8 cellular contexts compared by ENCODE assay signal in the genomic region with DNA sequence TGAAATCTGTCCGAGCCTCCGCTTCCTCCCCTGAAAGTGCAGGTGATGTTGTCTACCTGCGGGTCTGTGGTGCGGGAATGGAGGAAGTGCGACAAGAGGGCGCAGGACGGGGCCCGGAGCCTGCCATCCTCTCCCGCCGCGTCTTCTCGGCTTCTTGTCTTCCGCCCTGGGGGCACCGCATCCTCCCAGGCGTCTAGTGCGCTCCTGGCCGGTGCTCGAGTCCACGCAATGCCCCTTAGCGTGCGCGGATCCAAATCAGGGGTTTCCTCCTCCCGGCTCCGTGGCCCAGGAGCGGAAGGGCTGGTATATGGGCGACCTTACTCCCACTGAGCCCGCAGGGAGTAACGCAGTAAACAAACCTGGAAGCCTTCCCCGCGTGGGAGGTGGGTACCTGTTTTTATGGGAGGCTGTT. TPM values are rescaled to one million over a fixed set of nuclear protein-coding genes. Genes with fewer than 3 reads are reported as not detected.
DNase-seq lines count a peak whose midpoint lies in the region; ATAC-seq and TF ChIP-seq lines count a peak whose summit lies in the region.

No MANE protein-coding gene starts in this region.

- CTCF ChIA-PET in MCF 10A (lab: Yijun Ruan, JAX) = no interaction called here

- H3K9me3 Mint-ChIP-seq in MCF 10A (ENCODE audit: unreplicated experiment) = no peaks in the 10 kb centered on the region

- no peaks in the 10 kb centered on the region for H3K9me3 ChIP-seq in left lung

- peaks cover 11% of the 10 kb centered on the region for H3K36me3 Mint-ChIP-seq in MCF 10A (ENCODE audit: insufficient read depth, unreplicated experiment)

- BruUV-seq in MCF 10A (replicated peaks; lab: Mats Ljungman, UMichigan) = no TSS peak

- peak overlapping the region; percentile 54 for H3K27ac Mint-ChIP-seq in MCF 10A (ENCODE audit: low read depth, unreplicated experiment)

- H3K4me1 ChIP-seq in left lung = peaks cover 0 to 16% of the 10 kb centered on the region in 2 donors

- no peaks in the 10 kb centered on the region for H3K27me3 ChIP-seq in left lung

- H3K4me1 Mint-ChIP-seq in MCF 10A (ENCODE audit: insufficient read depth, unreplicated experiment) = peaks cover 5% of the 10 kb centered on the region

- ATAC-seq in HG02885 (IDR thresholded peaks at IDR 0.05; ENCODE audit: poor library complexity, unreplicated experiment) (peak; percentile 10), SK-N-SH treated with all-trans-retinoic acid at 6 μM for 48 hours (peak; percentile 56), left lung (peak; percentile 39), GM21381 (IDR thresholded peaks at IDR 0.05; ENCODE audit: unreplicated experiment) (no peak)

- no peaks in the 10 kb centered on the region for H3K27me3 Mint-ChIP-seq in MCF 10A (ENCODE audit: insufficient read depth, unreplicated experiment)

- peak overlapping the region; percentile 86 for H3K4me3 Mint-ChIP-seq in MCF 10A (ENCODE audit: unreplicated experiment)

- intact Hi-C loops in MCF 10A (cut with micrococcal nuclease) (no loop called here), left lung (cut with DNase I) (no loop called here)

- POLR2A ChIA-PET in MCF 10A (lab: Yijun Ruan, JAX) = interaction anchor here (1.1 kb wide), 1 partner anchor 34 kb away, joined by 3 read pairs; no protein-coding TSS in a partner anchor

- H3K4me3 ChIP-seq in GM12875 (ENCODE audit: low read depth, low read length) = peak overlapping the region; percentile 94
- peak overlapping the region; percentile 65 to 97 for H3K4me3 ChIP-seq in left lung

- TF ChIP-seq CTCF in GM12875 (IDR thresholded peaks at IDR 0.05; ENCODE audit: borderline replicate concordance, insufficient read depth, low read depth, low read length) = no peak
- no peak for TF ChIP-seq CTCF in MCF 10A (IDR thresholded peaks at IDR 0.05; ENCODE audit: unreplicated experiment)
- TF ChIP-seq CTCF in left lung (IDR thresholded peaks at IDR 0.05) = no peak

- no peaks in the 10 kb centered on the region for H3K36me3 ChIP-seq in left lung

- peak overlapping the region; percentile 71 to 90 for H3K27ac ChIP-seq in left lung

- no peak for DNase-seq in MCF 10A (ENCODE audit: unreplicated experiment)
- DNase-seq in left lung = peak; percentile 52 to 86
- DNase-seq in stimulated activated CD8-positive, alpha-beta memory T cell treated with anti-CD3 and anti-CD28 coated beads, Interleukin-12 subunit alpha, Interleukin-12 subunit beta, amount 100 ng/mL, for 24 hours (ENCODE audit: extremely low read depth) = peak; percentile 9
- DNase-seq in NCI-H1436 treated with DMSO at 0.1 percent for 48 hours (lab: John Stamatoyannopoulos, UW) = no peak

TF ChIP-seq in SK-N-SH treated with all-trans-retinoic acid at 6 μM for 48 hours, 23 proteins besides CTCF, POLR2A, EP300 and RAD21:
- TF ChIP-seq ZNF70 (CRISPR knock-in tag; IDR thresholded peaks at IDR 0.05) = no peak
- TF ChIP-seq ZFP30 (CRISPR knock-in tag; IDR thresholded peaks at IDR 0.05) = no peak
- TF ChIP-seq ZNF565 (CRISPR knock-in tag; conservative IDR thresholded peaks at IDR 0.05; ENCODE audit: low read depth) = no peak
- TF ChIP-seq, protein P1, sequence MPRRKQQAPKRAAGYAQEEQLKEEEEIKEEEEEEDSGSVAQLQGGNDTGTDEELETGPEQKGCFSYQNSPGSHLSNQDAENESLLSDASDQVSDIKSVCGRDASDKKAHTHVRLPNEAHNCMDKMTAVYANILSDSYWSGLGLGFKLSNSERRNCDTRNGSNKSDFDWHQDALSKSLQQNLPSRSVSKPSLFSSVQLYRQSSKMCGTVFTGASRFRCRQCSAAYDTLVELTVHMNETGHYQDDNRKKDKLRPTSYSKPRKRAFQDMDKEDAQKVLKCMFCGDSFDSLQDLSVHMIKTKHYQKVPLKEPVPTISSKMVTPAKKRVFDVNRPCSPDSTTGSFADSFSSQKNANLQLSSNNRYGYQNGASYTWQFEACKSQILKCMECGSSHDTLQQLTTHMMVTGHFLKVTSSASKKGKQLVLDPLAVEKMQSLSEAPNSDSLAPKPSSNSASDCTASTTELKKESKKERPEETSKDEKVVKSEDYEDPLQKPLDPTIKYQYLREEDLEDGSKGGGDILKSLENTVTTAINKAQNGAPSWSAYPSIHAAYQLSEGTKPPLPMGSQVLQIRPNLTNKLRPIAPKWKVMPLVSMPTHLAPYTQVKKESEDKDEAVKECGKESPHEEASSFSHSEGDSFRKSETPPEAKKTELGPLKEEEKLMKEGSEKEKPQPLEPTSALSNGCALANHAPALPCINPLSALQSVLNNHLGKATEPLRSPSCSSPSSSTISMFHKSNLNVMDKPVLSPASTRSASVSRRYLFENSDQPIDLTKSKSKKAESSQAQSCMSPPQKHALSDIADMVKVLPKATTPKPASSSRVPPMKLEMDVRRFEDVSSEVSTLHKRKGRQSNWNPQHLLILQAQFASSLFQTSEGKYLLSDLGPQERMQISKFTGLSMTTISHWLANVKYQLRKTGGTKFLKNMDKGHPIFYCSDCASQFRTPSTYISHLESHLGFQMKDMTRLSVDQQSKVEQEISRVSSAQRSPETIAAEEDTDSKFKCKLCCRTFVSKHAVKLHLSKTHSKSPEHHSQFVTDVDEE (CRISPR knock-in tag; IDR thresholded peaks at IDR 0.05) = no peak
- TF ChIP-seq ZFP3 (CRISPR knock-in tag; IDR thresholded peaks at IDR 0.05) = no peak
- TF ChIP-seq ISL1 (CRISPR knock-in tag; IDR thresholded peaks at IDR 0.05) = no peak
- TF ChIP-seq OSR1 (CRISPR knock-in tag; IDR thresholded peaks at IDR 0.05) = no peak
- TF ChIP-seq GLIS3 (CRISPR knock-in tag; IDR thresholded peaks at IDR 0.05) = no peak
- no peak for TF ChIP-seq SNAI2 (CRISPR knock-in tag; IDR thresholded peaks at IDR 0.05)
- TF ChIP-seq, protein P2, sequence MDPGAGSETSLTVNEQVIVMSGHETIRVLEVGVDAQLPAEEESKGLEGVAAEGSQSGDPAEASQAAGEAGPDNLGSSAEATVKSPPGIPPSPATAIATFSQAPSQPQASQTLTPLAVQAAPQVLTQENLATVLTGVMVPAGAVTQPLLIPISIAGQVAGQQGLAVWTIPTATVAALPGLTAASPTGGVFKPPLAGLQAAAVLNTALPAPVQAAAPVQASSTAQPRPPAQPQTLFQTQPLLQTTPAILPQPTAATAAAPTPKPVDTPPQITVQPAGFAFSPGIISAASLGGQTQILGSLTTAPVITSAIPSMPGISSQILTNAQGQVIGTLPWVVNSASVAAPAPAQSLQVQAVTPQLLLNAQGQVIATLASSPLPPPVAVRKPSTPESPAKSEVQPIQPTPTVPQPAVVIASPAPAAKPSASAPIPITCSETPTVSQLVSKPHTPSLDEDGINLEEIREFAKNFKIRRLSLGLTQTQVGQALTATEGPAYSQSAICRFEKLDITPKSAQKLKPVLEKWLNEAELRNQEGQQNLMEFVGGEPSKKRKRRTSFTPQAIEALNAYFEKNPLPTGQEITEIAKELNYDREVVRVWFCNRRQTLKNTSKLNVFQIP (CRISPR knock-in tag; IDR thresholded peaks at IDR 0.05; ENCODE audit: borderline replicate concordance, low read depth) = no peak
- TF ChIP-seq PPARA (CRISPR knock-in tag; IDR thresholded peaks at IDR 0.05; ENCODE audit: borderline replicate concordance) = no peak
- no peak for TF ChIP-seq ZC3H10 (CRISPR knock-in tag; IDR thresholded peaks at IDR 0.05)
- no peak for TF ChIP-seq TCF4 (CRISPR knock-in tag; IDR thresholded peaks at IDR 0.05; ENCODE audit: borderline replicate concordance)
- TF ChIP-seq, protein P3, sequence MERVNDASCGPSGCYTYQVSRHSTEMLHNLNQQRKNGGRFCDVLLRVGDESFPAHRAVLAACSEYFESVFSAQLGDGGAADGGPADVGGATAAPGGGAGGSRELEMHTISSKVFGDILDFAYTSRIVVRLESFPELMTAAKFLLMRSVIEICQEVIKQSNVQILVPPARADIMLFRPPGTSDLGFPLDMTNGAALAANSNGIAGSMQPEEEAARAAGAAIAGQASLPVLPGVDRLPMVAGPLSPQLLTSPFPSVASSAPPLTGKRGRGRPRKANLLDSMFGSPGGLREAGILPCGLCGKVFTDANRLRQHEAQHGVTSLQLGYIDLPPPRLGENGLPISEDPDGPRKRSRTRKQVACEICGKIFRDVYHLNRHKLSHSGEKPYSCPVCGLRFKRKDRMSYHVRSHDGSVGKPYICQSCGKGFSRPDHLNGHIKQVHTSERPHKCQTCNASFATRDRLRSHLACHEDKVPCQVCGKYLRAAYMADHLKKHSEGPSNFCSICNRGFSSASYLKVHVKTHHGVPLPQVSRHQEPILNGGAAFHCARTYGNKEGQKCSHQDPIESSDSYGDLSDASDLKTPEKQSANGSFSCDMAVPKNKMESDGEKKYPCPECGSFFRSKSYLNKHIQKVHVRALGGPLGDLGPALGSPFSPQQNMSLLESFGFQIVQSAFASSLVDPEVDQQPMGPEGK (CRISPR knock-in tag; IDR thresholded peaks at IDR 0.05; ENCODE audit: borderline replicate concordance) = no peak
- TF ChIP-seq TOX (CRISPR knock-in tag; IDR thresholded peaks at IDR 0.05; ENCODE audit: borderline replicate concordance) = no peak
- no peak for TF ChIP-seq CSDC2 (CRISPR knock-in tag; IDR thresholded peaks at IDR 0.05)

RNA-seq across cellular contexts. Expression of a gene that starts 0.4 kb away (rescaled TPM):
- total RNA-seq in MCF 10A (2022) (34.6 and 36.2 TPM in 2 replicates), left lung (10 to 100 TPM; 27.6 to 39.6 TPM)

RNA-seq across cellular contexts. Expression of a gene that starts 7.1 kb away (rescaled TPM):
- total RNA-seq in MCF 10A (2022) (25.6 and 31.1 TPM in 2 replicates), left lung (10 to 100 TPM; 23.2 to 25.4 TPM)

Comparison
In these comparisons a context has a peak if more than half of its experiments do, and no peak if none do; other contexts are left out.
1. DNase-seq: peak in left lung (2 of 2) and stimulated activated CD8-positive, alpha-beta memory T cell treated with anti-CD3 and anti-CD28 coated beads, Interleukin-12 subunit alpha, Interleukin-12 subunit beta, amount 100 ng/mL, for 24 hours (single experiment); none in MCF 10A (single experiment) and NCI-H1436 treated with DMSO at 0.1 percent for 48 hours (single experiment).